Comparison of ENCODE assay signal across 8 cellular contexts in the genomic region with DNA sequence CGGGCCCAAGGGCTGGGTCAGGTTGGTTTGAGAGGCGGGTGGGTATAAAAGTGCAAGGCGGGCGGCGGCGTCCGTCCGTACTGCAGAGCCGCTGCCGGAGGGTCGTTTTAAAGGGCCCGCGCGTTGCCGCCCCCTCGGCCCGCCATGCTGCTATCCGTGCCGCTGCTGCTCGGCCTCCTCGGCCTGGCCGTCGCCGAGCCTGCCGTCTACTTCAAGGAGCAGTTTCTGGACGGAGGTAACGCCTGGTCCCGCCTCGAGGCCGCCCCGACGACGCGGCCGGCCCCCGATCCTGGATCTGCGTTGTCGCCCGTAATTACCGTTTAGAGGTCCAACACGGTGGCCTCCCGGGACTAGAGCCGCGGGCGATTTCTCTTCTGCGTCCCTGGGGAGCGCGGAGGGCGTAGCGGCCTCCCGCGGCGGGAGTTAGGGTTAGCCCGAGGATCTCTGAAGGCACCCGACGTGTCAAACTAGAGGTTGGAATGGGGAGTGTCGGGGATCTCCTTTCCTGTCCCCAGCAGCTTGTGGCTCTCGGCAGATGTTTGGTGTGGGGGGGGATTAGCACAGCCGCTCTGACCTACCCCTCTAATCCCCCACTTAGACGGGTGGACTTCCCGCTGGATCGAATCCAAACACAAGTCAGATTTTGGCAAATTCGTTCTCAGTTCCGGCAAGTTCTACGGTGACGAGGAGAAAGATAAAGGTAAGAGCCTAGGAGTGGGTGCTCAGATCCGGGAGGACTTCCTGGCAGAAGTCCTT. TPM values are rescaled to one million over a fixed set of nuclear protein-coding genes. Genes with fewer than 3 reads are reported as not detected.
DNase-seq lines count a peak whose midpoint lies in the region; ATAC-seq and TF ChIP-seq lines count a peak whose summit lies in the region.

CALR (plus strand) TSS at position 74 of the 756 bp plus-strand sequence; CDS start at position 145, 71 bp downstream.

- H3K27ac ChIP-seq in HUES64 (ENCODE audit: low read depth, low read length) (peak within 1 kb of the TSS; percentile 84), foreskin keratinocyte (peak within 1 kb of the TSS; percentile 81)

- H3K4me1 ChIP-seq in HUES64 (ENCODE audit: insufficient read depth, low read length) (peaks cover 17% of the 10 kb centered on the region; the same call in 1 of the 2 replicates), foreskin keratinocyte (peaks cover 12% of the 10 kb centered on the region)

- H3K36me3 Mint-ChIP-seq in activated CD8-positive, alpha-beta memory T cell treated with anti-CD3 and anti-CD28 coated beads, Interleukin-2, amount 10 ng/mL, durations not matched to agents 7 days and 5 days, result peaks cover 51% of the 10 kb centered on the region

- H3K9me3 Mint-ChIP-seq in activated CD8-positive, alpha-beta memory T cell treated with anti-CD3 and anti-CD28 coated beads, Interleukin-2, amount 10 ng/mL, durations not matched to agents 7 days and 5 days (ENCODE audit: low read depth), result no peaks in the 10 kb centered on the region

- H3K27me3 Mint-ChIP-seq in activated CD8-positive, alpha-beta memory T cell treated with anti-CD3 and anti-CD28 coated beads, Interleukin-2, amount 10 ng/mL, durations not matched to agents 7 days and 5 days, result no peaks in the 10 kb centered on the region

- H3K4me3 Mint-ChIP-seq in activated CD8-positive, alpha-beta memory T cell treated with anti-CD3 and anti-CD28 coated beads, Interleukin-2, amount 10 ng/mL, durations not matched to agents 7 days and 5 days, result peak within 1 kb of the TSS; percentile 100

- H3K9ac ChIP-seq in HUES64 (ENCODE audit: low read depth, low read length), result peak within 1 kb of the TSS; percentile 97

- H3K4me1 Mint-ChIP-seq in activated CD8-positive, alpha-beta memory T cell treated with anti-CD3 and anti-CD28 coated beads, Interleukin-2, amount 10 ng/mL, durations not matched to agents 7 days and 5 days, result peaks cover 67% of the 10 kb centered on the region

- H3K4me3 ChIP-seq in HUES64 (ENCODE audit: low read length), result peak within 1 kb of the TSS; percentile 92

- DNase-seq in activated CD8-positive, alpha-beta memory T cell treated with anti-CD3 and anti-CD28 coated beads for 24 hours, result peak; percentile 82
- DNase-seq in activated CD8-positive, alpha-beta memory T cell treated with anti-CD3 and anti-CD28 coated beads, Interleukin-2, amount 50 U/mL, for 4 hours, result no peak
- DNase-seq in activated CD8-positive, alpha-beta memory T cell treated with anti-CD3 and anti-CD28 coated beads, Interleukin-2, amount 10 ng/mL, durations not matched to agents 7 days and 5 days, result peak; percentile 59
- peak in 1 of 2 donors; percentile 30 for DNase-seq in foreskin keratinocyte
- no peak for DNase-seq in omental fat pad (ENCODE audit: low spot score)
- no peak for DNase-seq in OCI-M2 (lab: John Stamatoyannopoulos, UW; ENCODE audit: unreplicated experiment)
- DNase-seq in NCI-H2081 treated with DMSO at 0.1 percent for 48 hours (lab: John Stamatoyannopoulos, UW), result no peak

- CTCF ChIA-PET in activated CD8-positive, alpha-beta memory T cell treated with anti-CD3 and anti-CD28 coated beads, Interleukin-2, amount 10 ng/mL, durations not matched to agents 7 days and 5 days (lab: Charles Lee), result interaction anchor here (0.8 to 1.8 kb wide), 10 partner anchors 8 to 54 kb away, joined by 3 to 12 read pairs (median 5); partner anchors contain the start of genes GADD45GIP1, GCDH and SYCE2

- TF ChIP-seq CTCF in foreskin keratinocyte (conservative IDR thresholded peaks at IDR 0.05), result peak; percentile 27
- no peak for TF ChIP-seq CTCF in omental fat pad (IDR thresholded peaks at IDR 0.05)

- H3K36me3 ChIP-seq in HUES64 (ENCODE audit: insufficient read depth, low read length), result peaks cover 47% of the 10 kb centered on the region

- no peaks in the 10 kb centered on the region for H3K27me3 ChIP-seq in HUES64 (ENCODE audit: insufficient read depth, low read length)
- no peaks in the 10 kb centered on the region for H3K27me3 ChIP-seq in foreskin keratinocyte

- H3K9me3 ChIP-seq in HUES64 (ENCODE audit: insufficient read depth, low read depth, low read length), result no peaks in the 10 kb centered on the region

- H3K27ac Mint-ChIP-seq in activated CD8-positive, alpha-beta memory T cell treated with anti-CD3 and anti-CD28 coated beads, Interleukin-2, amount 10 ng/mL, durations not matched to agents 7 days and 5 days, result peak within 1 kb of the TSS; percentile 95

- WGBS in HUES64, result 1% methylated on average over 66 of the region's 67 CpGs

- peak; percentile 3 for ATAC-seq in activated CD8-positive, alpha-beta memory T cell treated with anti-CD3 and anti-CD28 coated beads, Interleukin-2, amount 10 ng/mL, durations not matched to agents 7 days and 5 days
- ATAC-seq in foreskin keratinocyte (peak; percentile 22), omental fat pad (ENCODE audit: low FRiP score) (no peak)

RNA-seq across cellular contexts. Expression of gene CALR, which starts in this region (rescaled TPM):
- polyA plus RNA-seq in HUES64 (2013, experiment 1 of 2), result 643 TPM
- 620 TPM for polyA plus RNA-seq in HUES64 (2013, experiment 2 of 2)
- 100 to 1,000 TPM; 745 to 898 TPM for total RNA-seq in activated CD8-positive, alpha-beta memory T cell treated with anti-CD3 and anti-CD28 coated beads, Interleukin-2, amount 10 ng/mL, durations not matched to agents 7 days and 5 days
- total RNA-seq in foreskin keratinocyte (1,472 and 1,606 TPM in 2 replicates), omental fat pad (100 to 1,000 TPM; 349 to 570 (median 439) TPM)
- 1,259 and 1,387 TPM in 2 replicates for polyA plus RNA-seq in foreskin keratinocyte

Comparison
In these comparisons a context has a peak if more than half of its experiments do, and no peak if none do; other contexts are left out.
1. DNase-seq: peak in activated CD8-positive, alpha-beta memory T cell treated with anti-CD3 and anti-CD28 coated beads for 24 hours (single experiment) and activated CD8-positive, alpha-beta memory T cell treated with anti-CD3 and anti-CD28 coated beads, Interleukin-2, amount 10 ng/mL, durations not matched to agents 7 days and 5 days (single experiment); none in activated CD8-positive, alpha-beta memory T cell treated with anti-CD3 and anti-CD28 coated beads, Interleukin-2, amount 50 U/mL, for 4 hours (single experiment), omental fat pad (single experiment), OCI-M2 (single experiment) and NCI-H2081 treated with DMSO at 0.1 percent for 48 hours (single experiment).